ENCODE assay signal across 38 cellular contexts in the genomic region with DNA sequence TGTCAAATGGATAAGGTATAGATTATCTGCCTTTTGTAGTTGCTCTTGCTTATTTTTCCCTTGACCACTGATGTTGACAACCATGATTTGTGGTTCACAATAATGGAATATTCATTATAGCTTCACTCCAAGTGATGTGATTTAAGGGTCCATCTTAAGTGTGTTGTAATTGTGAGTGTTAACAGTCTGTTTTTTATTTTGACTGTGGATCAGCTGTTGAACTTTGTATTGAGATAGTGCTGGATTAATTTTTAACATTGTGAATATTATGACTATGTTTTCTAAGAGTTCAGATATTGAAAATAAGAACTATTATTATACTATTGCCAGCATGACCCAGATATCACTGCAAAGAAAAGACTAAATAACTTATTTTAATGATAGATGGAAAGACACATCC. TPM values are rescaled to one million over a fixed set of nuclear protein-coding genes. Genes with fewer than 3 reads are reported as not detected.
"Had no signal": no experiment of that assay in that cellular context is flagged by ENCODE, and none has a peak within 500 bp of the region (broad histone marks: within the 10 kb centered on the region; RNA-seq: fewer than 3 reads in every experiment).

No MANE protein-coding gene starts in this region.

- H3K4me2 ChIP-seq: KMS-11 had no signal

- H3K36me3 ChIP-seq: MG63 had no signal

- H3K27ac ChIP-seq: KMS-11 had no signal

- DNase-seq: Karpas-422, Kasumi-1, MG63, MM.1S, MV-4-11, NCI-H1048, NCI-H1092, NCI-H1092 treated with DMSO at 0.1 percent for 48 hours, NCI-H1105, NCI-H1105 treated with DMSO at 0.1 percent for 48 hours, NCI-H1417, NCI-H1417 treated with DMSO at 0.1 percent for 48 hours, NCI-H1436, NCI-H1436 treated with DMSO at 0.1 percent for 48 hours, NCI-H146, NCI-H1694, NCI-H1694 treated with DMSO at 0.1 percent for 48 hours, NCI-H187, NCI-H187 treated with DMSO at 0.1 percent for 48 hours, NCI-H1930, NCI-H2029, NCI-H2029 treated with DMSO at 0.1 percent for 48 hours, NCI-H2081, NCI-H2081 treated with DMSO at 0.1 percent for 48 hours, NCI-H2107, NCI-H2171, NCI-H2171 treated with DMSO at 0.1 percent for 48 hours, NCI-H2227 treated with DMSO at 0.1 percent for 48 hours, NCI-H226, NCI-H345, NCI-H446, NCI-H446 treated with DMSO at 0.1 percent for 48 hours, NCI-H510A, NCI-H510A treated with DMSO at 0.1 percent for 48 hours had no signal

- H3K27me3 ChIP-seq: MG63 had no signal

- H3K4me3 ChIP-seq: MG63 had no signal

- H3K9ac ChIP-seq: KMS-11 had no signal

RNA-seq across cellular contexts. Expression of a gene that starts 8.6 kb away (rescaled TPM):
- total RNA-seq: LHCN-M2, MCF 10A, NCI-H460 had no signal
